ENCODE assay signal across 19 cellular contexts in genomic region chr11:3086114-3086513, GRCh38. TPM values are rescaled to one million over a fixed set of nuclear protein-coding genes. Genes with fewer than 3 reads are reported as not detected.
DNase-seq lines count a peak whose midpoint lies in the region; FAIRE-seq and TF ChIP-seq lines count a peak whose summit lies in the region.
"Had no signal": no experiment of that assay in that cellular context is flagged by ENCODE, and none has a peak within 500 bp of the region (broad histone marks: within the 10 kb centered on the region; RNA-seq: fewer than 3 reads in every experiment).

No MANE protein-coding gene starts in this region.

- no peak overlapping the region for H4K5ac ChIP-seq in H1 (ENCODE audit: insufficient read length, low read depth, low read length)

- no peaks in the 10 kb centered on the region for H3K23me2 ChIP-seq in H1 (ENCODE audit: low read depth, low read length)

- no peak overlapping the region for H3K9ac ChIP-seq in H1 (replicated peaks in 1 of 4; ENCODE audit: extremely low read depth in 1 of 4, low read depth in 3 of 4, low read length in 3 of 4)

- DNase-seq in AG20443 (ENCODE audit: low spot score) (peak; percentile 6), GM13976 (ENCODE audit: low spot score) (peak; percentile 22), H1 (ENCODE audit: low read depth in 1 of 2, low spot score in 2 of 2) (no peak), neural crest cell (ENCODE audit: low read depth, low spot score) (no peak), amygdala (lab: John Stamatoyannopoulos, UW) (no peak), CD1c-positive myeloid dendritic cell (ENCODE audit: extremely low spot score) (no peak), DMS53 treated with DMSO at 0.1 percent for 48 hours (lab: John Stamatoyannopoulos, UW; ENCODE audit: unreplicated experiment) (no peak)
- DNase-seq: CD4-positive, alpha-beta memory T cell; DMS53; HCEC 1CT; Kasumi-1; MG63; NCI-H1092; NCI-H1436 treated with DMSO at 0.1 percent for 48 hours; NCI-H2029; NCI-H345; NCI-H524 treated with DMSO at 0.1 percent for 48 hours; SIG-M5 had no signal

- POLR2A ChIA-PET in H1 (lab: Charles Lee; ENCODE audit: partially characterized antibody): interaction anchor here (0.5 to 1.7 kb wide), 5 partner anchors 26 to 113 kb away, joined by 3 to 4 read pairs (median 3); partner anchors contain the start of gene CARS1

- H3K9me3 ChIP-seq in H1 (ENCODE audit: insufficient read depth in 2 of 2, low read depth in 1 of 2, low read length in 1 of 2): no peaks in the 10 kb centered on the region
- H3K9me3 ChIP-seq: MG63 had no signal

- H3K4me1 Mint-ChIP-seq in neural crest cell: no peaks in the 10 kb centered on the region
- H3K4me1 Mint-ChIP-seq: B cell; CD4-positive, alpha-beta memory T cell had no signal

- no peak overlapping the region for H3K18ac ChIP-seq in H1 (ENCODE audit: extremely low read depth, low read length)

- H3K4me1 ChIP-seq in H1 (replicated peaks in 1 of 4; ENCODE audit: control insufficient read depth in 3 of 4, insufficient read depth in 4 of 4, low read length in 3 of 4): no peaks in the 10 kb centered on the region

- H3K23ac ChIP-seq in H1 (ENCODE audit: insufficient read length): no peak overlapping the region

- H2BK120ac ChIP-seq in H1 (replicated peaks; ENCODE audit: low read depth, low read length): no peak overlapping the region

- H2BK20ac ChIP-seq in H1 (ENCODE audit: low read length): no peak overlapping the region

- H3K9me3 Mint-ChIP-seq in neural crest cell: no peaks in the 10 kb centered on the region
- H3K9me3 Mint-ChIP-seq: CD4-positive, alpha-beta memory T cell had no signal

- no peak for FAIRE-seq in H1 (lab: Jason Lieb, UNC)

- in situ Hi-C loops in GM13976 (cut with MboI; ENCODE audit: low sequenced_read_pairs, unreplicated experiment): no loop called here

- no peak overlapping the region for H3K4me3 ChIP-seq in H1 (ENCODE audit: extremely low read depth in 1 of 4, insufficient read depth in 2 of 4, low read depth in 3 of 4, low read length in 4 of 4)
- H3K4me3 ChIP-seq: MG63 had no signal

- H4K20me1 ChIP-seq in H1 (replicated peaks in 1 of 2; ENCODE audit: control insufficient read depth in 1 of 2, insufficient read depth in 2 of 2, low read length in 2 of 2): peaks cover 0 to 2% of the 10 kb centered on the region in 2 experiments

- no peak overlapping the region for H3K27ac ChIP-seq in H1 (ENCODE audit: low read depth, low read length)

- no peaks in the 10 kb centered on the region for H3K79me2 ChIP-seq in H1 (ENCODE audit: control insufficient read depth in 1 of 2, insufficient read depth in 2 of 2, low read length in 2 of 2)

- 82% methylated on average over 8 of the region's 8 CpGs; no CpG with 5 or more reads in 1 of the 2 experiments for WGBS in H1 (ENCODE audit: extremely low coverage in 1 of 2, insufficient coverage in 1 of 2, insufficient read length in 1 of 2, insufficient replicate concordance in 2 of 2, low coverage in 1 of 2, low lambda C conversion rate in 2 of 2, missing lambda C conversion rate in 1 of 2), 2 experiments

- no peak for TF ChIP-seq CTCF in GM13976 (IDR thresholded peaks at IDR 0.05; ENCODE audit: borderline replicate concordance, control extremely low read depth, extremely low read depth, insufficient read depth, missing control alignments)
- TF ChIP-seq CTCF in H1 (IDR thresholded peaks at IDR 0.05; ENCODE audit: control extremely low read depth in 1 of 3, insufficient read depth in 1 of 3, low read depth in 1 of 3, low read length in 3 of 3): no peak
- TF ChIP-seq CTCF in neural crest cell (conservative IDR thresholded peaks at IDR 0.05): no peak

- H2AFZ ChIP-seq in H1 (ENCODE audit: low read length): no peak overlapping the region

- H3K4me3 Mint-ChIP-seq in neural crest cell: peak overlapping the region; percentile 41
- H3K4me3 Mint-ChIP-seq: B cell; CD4-positive, alpha-beta memory T cell had no signal

- H2AK5ac ChIP-seq in H1 (ENCODE audit: low read depth, low read length): no peak overlapping the region

- TF ChIP-seq EP300 in H1 (IDR thresholded peaks at IDR 0.05; ENCODE audit: borderline replicate concordance in 1 of 2, low read depth in 2 of 2, low read length in 2 of 2): no peak

- H3K79me1 ChIP-seq in H1 (ENCODE audit: low read depth, low read length): no peaks in the 10 kb centered on the region

- H3K27me3 ChIP-seq in H1 (replicated peaks in 1 of 4; ENCODE audit: control insufficient read depth in 3 of 4, extremely low read depth in 1 of 4, insufficient read depth in 3 of 4, low read length in 3 of 4): no peaks in the 10 kb centered on the region
- H3K27me3 ChIP-seq: MG63 had no signal

- H4K8ac ChIP-seq in H1 (ENCODE audit: extremely low read depth, insufficient read depth, low read length): peak overlapping the region; percentile 68; the same call in 1 of the 2 replicates

- H4K91ac ChIP-seq in H1 (replicated peaks; ENCODE audit: insufficient read length, low read length): no peak overlapping the region

- TF ChIP-seq RAD21 in H1 (IDR thresholded peaks at IDR 0.05 in 1 of 2, conservative IDR thresholded peaks at IDR 0.05 in 1 of 2; ENCODE audit: low read depth in 2 of 2, low read length in 2 of 2): no peak

- no peak overlapping the region for H3K4ac ChIP-seq in H1 (replicated peaks; ENCODE audit: insufficient read length, low read depth, low read length)

- CTCF ChIA-PET in H1 (lab: Charles Lee; ENCODE audit: partially characterized antibody): interaction anchor here (1.1 to 13.7 kb wide), 5 partner anchors 16 to 131 kb away, joined by 3 to 434 read pairs (median 4); no protein-coding TSS in a partner anchor

- H3K27ac Mint-ChIP-seq in neural crest cell (ENCODE audit: unreplicated experiment): no peak overlapping the region
- H3K27ac Mint-ChIP-seq: B cell had no signal

- H3K36me3 Mint-ChIP-seq in neural crest cell (ENCODE audit: low read depth): no peaks in the 10 kb centered on the region
- H3K36me3 Mint-ChIP-seq: CD4-positive, alpha-beta memory T cell had no signal

- no peak overlapping the region for H2BK15ac ChIP-seq in H1 (ENCODE audit: low read length)

- H3K4me2 ChIP-seq in H1 (ENCODE audit: insufficient read depth in 1 of 2, low read depth in 2 of 2, low read length in 2 of 2): no peak overlapping the region

- H3K56ac ChIP-seq in H1 (replicated peaks; ENCODE audit: insufficient read length, low read depth, low read length): no peak overlapping the region

- no peak overlapping the region for H2BK5ac ChIP-seq in H1 (ENCODE audit: low read depth, low read length)

- no peak overlapping the region for H3K14ac ChIP-seq in H1 (ENCODE audit: insufficient read length)

- no peaks in the 10 kb centered on the region for H3K27me3 Mint-ChIP-seq in neural crest cell (ENCODE audit: low read depth)

- TF ChIP-seq POLR2A in H1 (IDR thresholded peaks at IDR 0.05; ENCODE audit: control extremely low read depth in 1 of 2, low read depth in 2 of 2, low read length in 2 of 2): no peak

- H2BK12ac ChIP-seq in H1 (ENCODE audit: low read depth, low read length): no peak overlapping the region

- H3K36me3 ChIP-seq in H1 (ENCODE audit: control insufficient read depth in 2 of 4, insufficient read depth in 4 of 4, low read length in 3 of 4): no peaks in the 10 kb centered on the region
- H3K36me3 ChIP-seq: MG63 had no signal

TF ChIP-seq in H1, 55 proteins besides CTCF, POLR2A, EP300 and RAD21:
- TF ChIP-seq GTF2F1 (IDR thresholded peaks at IDR 0.05; ENCODE audit: borderline replicate concordance, low read depth, low read length) (no peak), TAF1 (IDR thresholded peaks at IDR 0.05; ENCODE audit: low read depth, low read length) (no peak), CHD1 (IDR thresholded peaks at IDR 0.05; ENCODE audit: low read depth, low read length) (no peak), SIX5 (IDR thresholded peaks at IDR 0.05; ENCODE audit: low read depth, low read length) (no peak), FOSL1 (IDR thresholded peaks at IDR 0.05; ENCODE audit: insufficient read depth, low read depth, low read length) (no peak), SP4 (IDR thresholded peaks at IDR 0.05; ENCODE audit: low read length) (no peak), MAX (IDR thresholded peaks at IDR 0.05) (no peak), TCF12 (IDR thresholded peaks at IDR 0.05; ENCODE audit: low read depth, low read length) (no peak), SP1 (IDR thresholded peaks at IDR 0.05; ENCODE audit: low read depth, low read length) (no peak), SIN3A (conservative IDR thresholded peaks at IDR 0.05 in 1 of 2, IDR thresholded peaks at IDR 0.05 in 1 of 2; ENCODE audit: low read depth in 1 of 2, low read length in 2 of 2) (no peak), KDM4A (IDR thresholded peaks at IDR 0.05; ENCODE audit: low read depth, low read length, severe bottlenecking) (no peak), BCL11A (IDR thresholded peaks at IDR 0.05; ENCODE audit: low read depth in 2 of 2, low read length in 2 of 2) (no peak), CBX5 (IDR thresholded peaks at IDR 0.05; ENCODE audit: low read depth, low read length) (no peak), RXRA (IDR thresholded peaks at IDR 0.05; ENCODE audit: insufficient read depth, low read depth, low read length) (no peak), KDM1A (IDR thresholded peaks at IDR 0.05; ENCODE audit: borderline replicate concordance, low read length) (no peak)

RNA-seq across cellular contexts. Expression of gene CARS1, which starts 28.9 kb away (rescaled TPM):
- 89.4 and 100 TPM in 2 replicates for total RNA-seq in H1 (2021; fragmentation: NEBNext Ultra II Directional; extraction: Animal tissue kit (Norgen Biotek cat#: 25700))
- polyA plus RNA-seq in H1 (2011; rRNA removed): 44.1 and 52.2 TPM in 2 replicates
- 80.1 TPM for polyA plus RNA-seq in H1 (2011; cell fraction: cytosol; rRNA removed)
- polyA plus RNA-seq in H1 (2011; cell fraction: nucleus; rRNA removed): 153 TPM
- polyA plus RNA-seq in H1 (2012, experiment 1 of 2): 66.9 to 85.6 TPM (median 81.2 TPM) in 4 replicates
- 40.9 TPM for polyA plus RNA-seq in H1 (2012, experiment 2 of 2)
- 50.9 TPM for polyA plus RNA-seq in H1 (2013, experiment 1 of 2)
- 47.6 TPM for polyA plus RNA-seq in H1 (2013, experiment 2 of 2)
- 61.8 and 68.1 TPM in 2 replicates for polyA minus RNA-seq in H1 (2011; rRNA and poly(A)+ RNA removed)
- polyA minus RNA-seq in H1 (2011; cell fraction: cytosol; rRNA and poly(A)+ RNA removed): 33.2 TPM
- polyA minus RNA-seq in H1 (2011; cell fraction: nucleus; rRNA and poly(A)+ RNA removed): 83.4 TPM
- total RNA-seq in neural crest cell: 59.2 and 61.8 TPM in 2 replicates

Comparison
In these comparisons a context has a peak if more than half of its experiments do, and no peak if none do; other contexts are left out.
1. DNase-seq: peak in AG20443 (single experiment) and GM13976 (single experiment); none in H1 (0 of 2), neural crest cell (single experiment), amygdala (0 of 56), CD1c-positive myeloid dendritic cell (single experiment) and DMS53 treated with DMSO at 0.1 percent for 48 hours (single experiment).